ENCODE assay signal across 1 cellular context in genomic region chr22:50140615-50141014, GRCh38.
TF ChIP-seq lines count a peak whose summit lies in the region.

No MANE protein-coding gene starts in this region.

TF ChIP-seq in HepG2, 621 proteins besides CTCF, POLR2A, EP300 and RAD21 (continued from another document and continues in another):
- no peak for TF ChIP-seq ZHX2 (IDR thresholded peaks at IDR 0.05; ENCODE audit: low read depth)
- TF ChIP-seq ZHX2 (CRISPR knock-in tag; IDR thresholded peaks at IDR 0.05; ENCODE audit: borderline replicate concordance), result no peak
- no peak for TF ChIP-seq ONECUT2 (CRISPR knock-in tag; IDR thresholded peaks at IDR 0.05)
- TF ChIP-seq ZNF652 (CRISPR knock-in tag; IDR thresholded peaks at IDR 0.05; ENCODE audit: borderline replicate concordance, low read depth), result no peak
- no peak for TF ChIP-seq ZNF766 (CRISPR knock-in tag; IDR thresholded peaks at IDR 0.05; ENCODE audit: borderline replicate concordance)
- no peak for TF ChIP-seq TEAD3 (CRISPR knock-in tag; optimal IDR thresholded peaks at IDR 0.05; ENCODE audit: borderline replicate concordance)
- TF ChIP-seq EED (CRISPR knock-in tag; IDR thresholded peaks at IDR 0.05), result no peak
- TF ChIP-seq, protein P1, sequence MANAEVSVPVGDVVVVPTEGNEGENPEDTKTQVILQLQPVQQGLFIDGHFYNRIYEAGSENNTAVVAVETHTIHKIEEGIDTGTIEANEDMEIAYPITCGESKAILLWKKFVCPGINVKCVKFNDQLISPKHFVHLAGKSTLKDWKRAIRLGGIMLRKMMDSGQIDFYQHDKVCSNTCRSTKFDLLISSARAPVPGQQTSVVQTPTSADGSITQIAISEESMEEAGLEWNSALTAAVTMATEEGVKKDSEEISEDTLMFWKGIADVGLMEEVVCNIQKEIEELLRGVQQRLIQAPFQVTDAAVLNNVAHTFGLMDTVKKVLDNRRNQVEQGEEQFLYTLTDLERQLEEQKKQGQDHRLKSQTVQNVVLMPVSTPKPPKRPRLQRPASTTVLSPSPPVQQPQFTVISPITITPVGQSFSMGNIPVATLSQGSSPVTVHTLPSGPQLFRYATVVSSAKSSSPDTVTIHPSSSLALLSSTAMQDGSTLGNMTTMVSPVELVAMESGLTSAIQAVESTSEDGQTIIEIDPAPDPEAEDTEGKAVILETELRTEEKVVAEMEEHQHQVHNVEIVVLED (CRISPR knock-in tag; IDR thresholded peaks at IDR 0.05; ENCODE audit: borderline replicate concordance), result no peak
- TF ChIP-seq GLMP (CRISPR knock-in tag; IDR thresholded peaks at IDR 0.05; ENCODE audit: borderline replicate concordance), result no peak
- no peak for TF ChIP-seq SP140L (CRISPR knock-in tag; IDR thresholded peaks at IDR 0.05; ENCODE audit: borderline replicate concordance)
- TF ChIP-seq, protein P2, sequence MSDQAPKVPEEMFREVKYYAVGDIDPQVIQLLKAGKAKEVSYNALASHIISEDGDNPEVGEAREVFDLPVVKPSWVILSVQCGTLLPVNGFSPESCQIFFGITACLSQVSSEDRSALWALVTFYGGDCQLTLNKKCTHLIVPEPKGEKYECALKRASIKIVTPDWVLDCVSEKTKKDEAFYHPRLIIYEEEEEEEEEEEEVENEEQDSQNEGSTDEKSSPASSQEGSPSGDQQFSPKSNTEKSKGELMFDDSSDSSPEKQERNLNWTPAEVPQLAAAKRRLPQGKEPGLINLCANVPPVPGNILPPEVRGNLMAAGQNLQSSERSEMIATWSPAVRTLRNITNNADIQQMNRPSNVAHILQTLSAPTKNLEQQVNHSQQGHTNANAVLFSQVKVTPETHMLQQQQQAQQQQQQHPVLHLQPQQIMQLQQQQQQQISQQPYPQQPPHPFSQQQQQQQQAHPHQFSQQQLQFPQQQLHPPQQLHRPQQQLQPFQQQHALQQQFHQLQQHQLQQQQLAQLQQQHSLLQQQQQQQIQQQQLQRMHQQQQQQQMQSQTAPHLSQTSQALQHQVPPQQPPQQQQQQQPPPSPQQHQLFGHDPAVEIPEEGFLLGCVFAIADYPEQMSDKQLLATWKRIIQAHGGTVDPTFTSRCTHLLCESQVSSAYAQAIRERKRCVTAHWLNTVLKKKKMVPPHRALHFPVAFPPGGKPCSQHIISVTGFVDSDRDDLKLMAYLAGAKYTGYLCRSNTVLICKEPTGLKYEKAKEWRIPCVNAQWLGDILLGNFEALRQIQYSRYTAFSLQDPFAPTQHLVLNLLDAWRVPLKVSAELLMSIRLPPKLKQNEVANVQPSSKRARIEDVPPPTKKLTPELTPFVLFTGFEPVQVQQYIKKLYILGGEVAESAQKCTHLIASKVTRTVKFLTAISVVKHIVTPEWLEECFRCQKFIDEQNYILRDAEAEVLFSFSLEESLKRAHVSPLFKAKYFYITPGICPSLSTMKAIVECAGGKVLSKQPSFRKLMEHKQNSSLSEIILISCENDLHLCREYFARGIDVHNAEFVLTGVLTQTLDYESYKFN (CRISPR knock-in tag; conservative IDR thresholded peaks at IDR 0.05), result peak; percentile 73
- TF ChIP-seq, protein P3, sequence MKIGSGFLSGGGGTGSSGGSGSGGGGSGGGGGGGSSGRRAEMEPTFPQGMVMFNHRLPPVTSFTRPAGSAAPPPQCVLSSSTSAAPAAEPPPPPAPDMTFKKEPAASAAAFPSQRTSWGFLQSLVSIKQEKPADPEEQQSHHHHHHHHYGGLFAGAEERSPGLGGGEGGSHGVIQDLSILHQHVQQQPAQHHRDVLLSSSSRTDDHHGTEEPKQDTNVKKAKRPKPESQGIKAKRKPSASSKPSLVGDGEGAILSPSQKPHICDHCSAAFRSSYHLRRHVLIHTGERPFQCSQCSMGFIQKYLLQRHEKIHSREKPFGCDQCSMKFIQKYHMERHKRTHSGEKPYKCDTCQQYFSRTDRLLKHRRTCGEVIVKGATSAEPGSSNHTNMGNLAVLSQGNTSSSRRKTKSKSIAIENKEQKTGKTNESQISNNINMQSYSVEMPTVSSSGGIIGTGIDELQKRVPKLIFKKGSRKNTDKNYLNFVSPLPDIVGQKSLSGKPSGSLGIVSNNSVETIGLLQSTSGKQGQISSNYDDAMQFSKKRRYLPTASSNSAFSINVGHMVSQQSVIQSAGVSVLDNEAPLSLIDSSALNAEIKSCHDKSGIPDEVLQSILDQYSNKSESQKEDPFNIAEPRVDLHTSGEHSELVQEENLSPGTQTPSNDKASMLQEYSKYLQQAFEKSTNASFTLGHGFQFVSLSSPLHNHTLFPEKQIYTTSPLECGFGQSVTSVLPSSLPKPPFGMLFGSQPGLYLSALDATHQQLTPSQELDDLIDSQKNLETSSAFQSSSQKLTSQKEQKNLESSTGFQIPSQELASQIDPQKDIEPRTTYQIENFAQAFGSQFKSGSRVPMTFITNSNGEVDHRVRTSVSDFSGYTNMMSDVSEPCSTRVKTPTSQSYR (CRISPR knock-in tag; IDR thresholded peaks at IDR 0.05; ENCODE audit: borderline replicate concordance), result no peak
- TF ChIP-seq MIXL1 (CRISPR knock-in tag; IDR thresholded peaks at IDR 0.05), result no peak
- TF ChIP-seq NFYB (CRISPR knock-in tag; IDR thresholded peaks at IDR 0.05), result no peak
- TF ChIP-seq U2AF1 (optimal IDR thresholded peaks at IDR 0.05; ENCODE audit: low read depth, low read length), result no peak
- no peak for TF ChIP-seq RARG (CRISPR knock-in tag; IDR thresholded peaks at IDR 0.05; ENCODE audit: low read depth)
- TF ChIP-seq KDM6A (CRISPR knock-in tag; IDR thresholded peaks at IDR 0.05; ENCODE audit: low read depth), result no peak
- TF ChIP-seq KLF11 (CRISPR knock-in tag; IDR thresholded peaks at IDR 0.05), result no peak
- TF ChIP-seq TRIM22 (IDR thresholded peaks at IDR 0.05), result no peak
- no peak for TF ChIP-seq EEA1 (CRISPR knock-in tag; IDR thresholded peaks at IDR 0.05; ENCODE audit: borderline replicate concordance)
- no peak for TF ChIP-seq TGIF2 (CRISPR knock-in tag; IDR thresholded peaks at IDR 0.05)
- TF ChIP-seq ZNF768 (CRISPR knock-in tag; IDR thresholded peaks at IDR 0.05), result no peak
- no peak for TF ChIP-seq ZNF878 (CRISPR knock-in tag; IDR thresholded peaks at IDR 0.05)
- TF ChIP-seq, protein P4, sequence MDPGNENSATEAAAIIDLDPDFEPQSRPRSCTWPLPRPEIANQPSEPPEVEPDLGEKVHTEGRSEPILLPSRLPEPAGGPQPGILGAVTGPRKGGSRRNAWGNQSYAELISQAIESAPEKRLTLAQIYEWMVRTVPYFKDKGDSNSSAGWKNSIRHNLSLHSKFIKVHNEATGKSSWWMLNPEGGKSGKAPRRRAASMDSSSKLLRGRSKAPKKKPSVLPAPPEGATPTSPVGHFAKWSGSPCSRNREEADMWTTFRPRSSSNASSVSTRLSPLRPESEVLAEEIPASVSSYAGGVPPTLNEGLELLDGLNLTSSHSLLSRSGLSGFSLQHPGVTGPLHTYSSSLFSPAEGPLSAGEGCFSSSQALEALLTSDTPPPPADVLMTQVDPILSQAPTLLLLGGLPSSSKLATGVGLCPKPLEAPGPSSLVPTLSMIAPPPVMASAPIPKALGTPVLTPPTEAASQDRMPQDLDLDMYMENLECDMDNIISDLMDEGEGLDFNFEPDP (CRISPR knock-in tag; conservative IDR thresholded peaks at IDR 0.05), result no peak
- TF ChIP-seq HHEX (CRISPR knock-in tag; IDR thresholded peaks at IDR 0.05), result peak; percentile 79
- TF ChIP-seq FOXC1 (CRISPR knock-in tag; IDR thresholded peaks at IDR 0.05; ENCODE audit: borderline replicate concordance), result no peak
- TF ChIP-seq, protein P5, sequence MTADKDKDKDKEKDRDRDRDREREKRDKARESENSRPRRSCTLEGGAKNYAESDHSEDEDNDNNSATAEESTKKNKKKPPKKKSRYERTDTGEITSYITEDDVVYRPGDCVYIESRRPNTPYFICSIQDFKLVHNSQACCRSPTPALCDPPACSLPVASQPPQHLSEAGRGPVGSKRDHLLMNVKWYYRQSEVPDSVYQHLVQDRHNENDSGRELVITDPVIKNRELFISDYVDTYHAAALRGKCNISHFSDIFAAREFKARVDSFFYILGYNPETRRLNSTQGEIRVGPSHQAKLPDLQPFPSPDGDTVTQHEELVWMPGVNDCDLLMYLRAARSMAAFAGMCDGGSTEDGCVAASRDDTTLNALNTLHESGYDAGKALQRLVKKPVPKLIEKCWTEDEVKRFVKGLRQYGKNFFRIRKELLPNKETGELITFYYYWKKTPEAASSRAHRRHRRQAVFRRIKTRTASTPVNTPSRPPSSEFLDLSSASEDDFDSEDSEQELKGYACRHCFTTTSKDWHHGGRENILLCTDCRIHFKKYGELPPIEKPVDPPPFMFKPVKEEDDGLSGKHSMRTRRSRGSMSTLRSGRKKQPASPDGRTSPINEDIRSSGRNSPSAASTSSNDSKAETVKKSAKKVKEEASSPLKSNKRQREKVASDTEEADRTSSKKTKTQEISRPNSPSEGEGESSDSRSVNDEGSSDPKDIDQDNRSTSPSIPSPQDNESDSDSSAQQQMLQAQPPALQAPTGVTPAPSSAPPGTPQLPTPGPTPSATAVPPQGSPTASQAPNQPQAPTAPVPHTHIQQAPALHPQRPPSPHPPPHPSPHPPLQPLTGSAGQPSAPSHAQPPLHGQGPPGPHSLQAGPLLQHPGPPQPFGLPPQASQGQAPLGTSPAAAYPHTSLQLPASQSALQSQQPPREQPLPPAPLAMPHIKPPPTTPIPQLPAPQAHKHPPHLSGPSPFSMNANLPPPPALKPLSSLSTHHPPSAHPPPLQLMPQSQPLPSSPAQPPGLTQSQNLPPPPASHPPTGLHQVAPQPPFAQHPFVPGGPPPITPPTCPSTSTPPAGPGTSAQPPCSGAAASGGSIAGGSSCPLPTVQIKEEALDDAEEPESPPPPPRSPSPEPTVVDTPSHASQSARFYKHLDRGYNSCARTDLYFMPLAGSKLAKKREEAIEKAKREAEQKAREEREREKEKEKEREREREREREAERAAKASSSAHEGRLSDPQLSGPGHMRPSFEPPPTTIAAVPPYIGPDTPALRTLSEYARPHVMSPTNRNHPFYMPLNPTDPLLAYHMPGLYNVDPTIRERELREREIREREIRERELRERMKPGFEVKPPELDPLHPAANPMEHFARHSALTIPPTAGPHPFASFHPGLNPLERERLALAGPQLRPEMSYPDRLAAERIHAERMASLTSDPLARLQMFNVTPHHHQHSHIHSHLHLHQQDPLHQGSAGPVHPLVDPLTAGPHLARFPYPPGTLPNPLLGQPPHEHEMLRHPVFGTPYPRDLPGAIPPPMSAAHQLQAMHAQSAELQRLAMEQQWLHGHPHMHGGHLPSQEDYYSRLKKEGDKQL (CRISPR knock-in tag; IDR thresholded peaks at IDR 0.05; ENCODE audit: low read depth), result peak; percentile 44; the same call in 1 of the 2 replicates
- no peak for TF ChIP-seq IRF2 (CRISPR knock-in tag; IDR thresholded peaks at IDR 0.05)
- no peak for TF ChIP-seq MLLT10 (CRISPR knock-in tag; IDR thresholded peaks at IDR 0.05)
- no peak for TF ChIP-seq HOXA9 (CRISPR knock-in tag; IDR thresholded peaks at IDR 0.05; ENCODE audit: borderline replicate concordance)
- TF ChIP-seq NCOA5 (CRISPR knock-in tag; IDR thresholded peaks at IDR 0.05), result no peak
- 0 out of 2 replicates have a peak, but pooled peaks have one; percentile 38 for TF ChIP-seq ESRRA (CRISPR knock-in tag; IDR thresholded peaks at IDR 0.05; ENCODE audit: low read depth)
- no peak for TF ChIP-seq ZFP90 (CRISPR knock-in tag; IDR thresholded peaks at IDR 0.05; ENCODE audit: borderline replicate concordance)
- TF ChIP-seq SETDB1 (CRISPR knock-in tag; IDR thresholded peaks at IDR 0.05; ENCODE audit: borderline replicate concordance), result no peak
- TF ChIP-seq SCMH1 (CRISPR knock-in tag; IDR thresholded peaks at IDR 0.05; ENCODE audit: borderline replicate concordance), result no peak
- TF ChIP-seq TBL1XR1 (IDR thresholded peaks at IDR 0.05; ENCODE audit: borderline replicate concordance, low read length, partially characterized antibody), result no peak
